35 cellular contexts compared by ENCODE assay signal in genomic region chr1:178518894-178519293, GRCh38. TPM values are rescaled to one million over a fixed set of nuclear protein-coding genes. Genes with fewer than 3 reads are reported as not detected.
DNase-seq lines count a peak whose midpoint lies in the region; TF ChIP-seq lines count a peak whose summit lies in the region.
"Had no signal": no experiment of that assay in that cellular context is flagged by ENCODE, and none has a peak within 500 bp of the region (broad histone marks: within the 10 kb centered on the region; RNA-seq: fewer than 3 reads in every experiment).

No MANE protein-coding gene starts in this region.

- H3K9me3 Mint-ChIP-seq in neural progenitor cell = no peaks in the 10 kb centered on the region
- H3K9me3 Mint-ChIP-seq: activated CD4-positive, alpha-beta memory T cell treated with anti-CD3 and anti-CD28 coated beads, Interleukin-2, amount 10 ng/mL, durations not matched to agents 7 days and 5 days; activated T-helper 1 cell treated with anti-CD3 and anti-CD28 coated beads, Interleukin-12 subunit alpha, Interleukin-12 subunit beta, Interleukin-2, Interleukin-4 antibody, amounts not matched to agents 30 ng/mL and 10 ng/mL and 1 ng/mL, durations not matched to agents 14 hours and 24 hours and 36 hours; CD4-positive, CD25-positive, alpha-beta regulatory T cell; neural crest cell had no signal

- H3K4me3 ChIP-seq in neural progenitor cell (no peak overlapping the region), mesendoderm (ENCODE audit: low read length) (no peak overlapping the region), thyroid gland (replicated peaks in 1 of 3) (no peak overlapping the region), left ventricle myocardium inferior (no peak overlapping the region)
- H3K4me3 ChIP-seq: A549, dorsolateral prefrontal cortex, gastroesophageal sphincter, skin epidermis, testis, uterus had no signal

- H3K27me3 ChIP-seq in neural progenitor cell (no peaks in the 10 kb centered on the region), mesendoderm (ENCODE audit: insufficient read depth, low read length, poor library complexity) (no peaks in the 10 kb centered on the region), thyroid gland (no peaks in the 10 kb centered on the region), left ventricle myocardium inferior (ENCODE audit: low read depth) (no peaks in the 10 kb centered on the region)
- H3K27me3 ChIP-seq: dorsolateral prefrontal cortex, gastroesophageal sphincter, testis, uterus had no signal

- no CpG with 5 or more reads among the region's 4 CpGs for WGBS in mesendoderm (ENCODE audit: extremely low coverage, insufficient coverage, low lambda C conversion rate)
- WGBS in thyroid gland, 2 donors = 51% methylated on average over 4 of the region's 4 CpGs

- H2AK5ac ChIP-seq in mesendoderm (ENCODE audit: low read length) = no peak overlapping the region

- H3K27me3 Mint-ChIP-seq in neural progenitor cell (ENCODE audit: insufficient read depth, low read depth) = no peaks in the 10 kb centered on the region

- H3K9ac ChIP-seq in neural progenitor cell = no peak overlapping the region
- no peak overlapping the region for H3K9ac ChIP-seq in mesendoderm (ENCODE audit: low read length)
- H3K9ac ChIP-seq: parathyroid adenoma had no signal

- H3K4me1 ChIP-seq in neural progenitor cell = no peaks in the 10 kb centered on the region
- H3K4me1 ChIP-seq in mesendoderm (ENCODE audit: control insufficient read depth, low read depth, low read length) = no peaks in the 10 kb centered on the region
- H3K4me1 ChIP-seq in thyroid gland = no peaks in the 10 kb centered on the region
- H3K4me1 ChIP-seq in left ventricle myocardium inferior = peaks cover 3% of the 10 kb centered on the region
- H3K4me1 ChIP-seq: A549, gastroesophageal sphincter, parathyroid adenoma, testis, uterus had no signal

- no peak overlapping the region for H2BK15ac ChIP-seq in mesendoderm (replicated peaks; ENCODE audit: low read depth)

- no peak overlapping the region for H3K27ac ChIP-seq in neural progenitor cell
- no peak overlapping the region for H3K27ac ChIP-seq in mesendoderm (ENCODE audit: low read depth, low read length)
- no peak overlapping the region for H3K27ac ChIP-seq in thyroid gland
- H3K27ac ChIP-seq in left ventricle myocardium inferior (replicated peaks) = no peak overlapping the region
- H3K27ac ChIP-seq: A549, dorsolateral prefrontal cortex, gastroesophageal sphincter, parathyroid adenoma, skin epidermis, testis, uterus had no signal

- no peak overlapping the region for H2BK5ac ChIP-seq in mesendoderm (ENCODE audit: low read length)

- TF ChIP-seq CTCF in neural progenitor cell (IDR thresholded peaks at IDR 0.05) = no peak
- TF ChIP-seq CTCF in thyroid gland (IDR thresholded peaks at IDR 0.05) = no peak
- TF ChIP-seq CTCF in left ventricle myocardium inferior (IDR thresholded peaks at IDR 0.05; ENCODE audit: borderline replicate concordance) = no peak

- H3K36me3 ChIP-seq in neural progenitor cell = no peaks in the 10 kb centered on the region
- no peaks in the 10 kb centered on the region for H3K36me3 ChIP-seq in mesendoderm (ENCODE audit: control insufficient read depth, insufficient read depth, low read length)
- no peaks in the 10 kb centered on the region for H3K36me3 ChIP-seq in thyroid gland
- no peaks in the 10 kb centered on the region for H3K36me3 ChIP-seq in left ventricle myocardium inferior
- H3K36me3 ChIP-seq: gastroesophageal sphincter, uterus had no signal

- H4K5ac ChIP-seq in mesendoderm (ENCODE audit: low read length) = no peak overlapping the region

- peaks cover 4% of the 10 kb centered on the region for H3K4me1 Mint-ChIP-seq in neural progenitor cell
- H3K4me1 Mint-ChIP-seq: activated CD4-positive, alpha-beta memory T cell treated with anti-CD3 and anti-CD28 coated beads, Interleukin-2, amount 10 ng/mL, durations not matched to agents 7 days and 5 days; CD4-positive, CD25-positive, alpha-beta regulatory T cell; neural crest cell had no signal

- H3K9me3 ChIP-seq in neural progenitor cell (ENCODE audit: low read depth) (no peaks in the 10 kb centered on the region), thyroid gland (no peaks in the 10 kb centered on the region), left ventricle myocardium inferior (replicated peaks) (no peaks in the 10 kb centered on the region)
- H3K9me3 ChIP-seq: A549, gastroesophageal sphincter, testis, uterus had no signal

- H3F3A ChIP-seq in neural progenitor cell (ENCODE audit: low read depth) = no peaks in the 10 kb centered on the region

- peak; percentile 41 for DNase-seq in NCI-H748 (lab: John Stamatoyannopoulos, UW; ENCODE audit: unreplicated experiment)
- no peak for DNase-seq in NCI-H748 treated with DMSO at 0.1 percent for 48 hours (lab: John Stamatoyannopoulos, UW)
- DNase-seq in NCI-H1436 treated with DMSO at 0.1 percent for 48 hours (lab: John Stamatoyannopoulos, UW) = peak; percentile 63
- peak; percentile 31 for DNase-seq in NCI-H345 treated with DMSO at 0.1 percent for 48 hours (lab: John Stamatoyannopoulos, UW; ENCODE audit: unreplicated experiment)
- no peak for DNase-seq in neural progenitor cell (ENCODE audit: low spot score)
- no peak for DNase-seq in mesendoderm
- DNase-seq in thyroid gland = no peak
- DNase-seq in left ventricle myocardium inferior = no peak
- DNase-seq: activated CD4-positive, alpha-beta memory T cell treated with anti-CD3 and anti-CD28 coated beads, Interleukin-2, amount 10 ng/mL, durations not matched to agents 7 days and 5 days; activated CD4-positive, alpha-beta T cell treated with anti-CD3 and anti-CD28 coated beads for 1 hour; activated CD8-positive, alpha-beta memory T cell treated with anti-CD3 and anti-CD28 coated beads, Interleukin-2, amount 50 U/mL, for 4 hours; activated naive CD4-positive, alpha-beta T cell treated with anti-CD3 and anti-CD28 coated beads, Interleukin-2, amount 50 U/mL, for 16 hours; AML-193; CD4-positive, CD25-positive, alpha-beta regulatory T cell; dorsolateral prefrontal cortex; H7; kidney glomerular epithelial cell; NCI-H1048; NCI-H2081 treated with DMSO at 0.1 percent for 48 hours; NCI-H524; retina; Right ventricle myocardium superior; stimulated activated naive CD8-positive, alpha-beta T cell treated with anti-CD3 and anti-CD28 coated beads, Interleukin-15, Interleukin-2, amounts not matched to agents 100 U/mL and 50 U/mL, for 24 hours; T-helper 2 cell; testis; uterus had no signal

- H2BK120ac ChIP-seq in mesendoderm (ENCODE audit: low read depth, low read length) = no peak overlapping the region

- no peaks in the 10 kb centered on the region for H3K79me1 ChIP-seq in mesendoderm (ENCODE audit: low read length)

- intact Hi-C loops in thyroid gland (cut with DNase I) (no loop called here), left ventricle myocardium inferior (cut with micrococcal nuclease) (no loop called here)

- no peak overlapping the region for H3K27ac Mint-ChIP-seq in neural progenitor cell
- H3K27ac Mint-ChIP-seq: activated CD4-positive, alpha-beta memory T cell treated with anti-CD3 and anti-CD28 coated beads, Interleukin-2, amount 10 ng/mL, durations not matched to agents 7 days and 5 days; activated T-helper 1 cell treated with anti-CD3 and anti-CD28 coated beads, Interleukin-12 subunit alpha, Interleukin-12 subunit beta, Interleukin-2, Interleukin-4 antibody, amounts not matched to agents 30 ng/mL and 10 ng/mL and 1 ng/mL, durations not matched to agents 14 hours and 24 hours and 36 hours; brain; CD4-positive, CD25-positive, alpha-beta regulatory T cell had no signal

- H4K20me1 ChIP-seq in neural progenitor cell (ENCODE audit: low read depth) = no peaks in the 10 kb centered on the region

- no peak overlapping the region for H3K23ac ChIP-seq in mesendoderm (ENCODE audit: low read length)

- H3K18ac ChIP-seq in mesendoderm (ENCODE audit: low read length) = no peak overlapping the region

- H3K4ac ChIP-seq in mesendoderm (ENCODE audit: low read depth, low read length) = no peak overlapping the region

- no peak overlapping the region for H4K8ac ChIP-seq in mesendoderm (ENCODE audit: low read depth, low read length)

- no peak overlapping the region for H3K56ac ChIP-seq in mesendoderm (ENCODE audit: low read length)

- no peaks in the 10 kb centered on the region for H3K36me3 Mint-ChIP-seq in neural progenitor cell
- H3K36me3 Mint-ChIP-seq: brain; CD4-positive, CD25-positive, alpha-beta regulatory T cell had no signal

- H2AFZ ChIP-seq in neural progenitor cell (replicated peaks) = peak overlapping the region; percentile 44
- H2AFZ ChIP-seq: parathyroid adenoma had no signal

- H3K79me2 ChIP-seq in neural progenitor cell (ENCODE audit: low read depth) = no peaks in the 10 kb centered on the region
- H3K79me2 ChIP-seq in mesendoderm (ENCODE audit: control insufficient read depth, insufficient read depth, low read length) = no peaks in the 10 kb centered on the region
- H3K79me2 ChIP-seq: parathyroid adenoma had no signal

- no peak for TF ChIP-seq POLR2A in thyroid gland (IDR thresholded peaks at IDR 0.05)

- H3K4me3 Mint-ChIP-seq in neural progenitor cell = no peak overlapping the region
- H3K4me3 Mint-ChIP-seq: activated CD4-positive, alpha-beta memory T cell treated with anti-CD3 and anti-CD28 coated beads, Interleukin-2, amount 10 ng/mL, durations not matched to agents 7 days and 5 days; activated T-helper 1 cell treated with anti-CD3 and anti-CD28 coated beads, Interleukin-12 subunit alpha, Interleukin-12 subunit beta, Interleukin-2, Interleukin-4 antibody, amounts not matched to agents 30 ng/mL and 10 ng/mL and 1 ng/mL, durations not matched to agents 14 hours and 24 hours and 36 hours; brain; neural crest cell had no signal

- H3K4me2 ChIP-seq in neural progenitor cell (no peak overlapping the region), mesendoderm (ENCODE audit: low read length) (no peak overlapping the region)
- H3K4me2 ChIP-seq: A549 had no signal

RNA-seq across cellular contexts. Expression of gene TEX35, which starts 6.0 kb away (rescaled TPM):
- total RNA-seq in neural progenitor cell (ENCODE audit: low replicate concordance) (not detected in 2 replicates), thyroid gland (not detected), left ventricle myocardium inferior (not detected)
- not detected for polyA plus RNA-seq in mesendoderm (2013, experiment 1 of 2)
- not detected for polyA plus RNA-seq in mesendoderm (2013, experiment 2 of 2)
- total RNA-seq: activated CD4-positive, alpha-beta memory T cell treated with anti-CD3 and anti-CD28 coated beads, Interleukin-2, amount 10 ng/mL, durations not matched to agents 7 days and 5 days; activated T-helper 1 cell treated with anti-CD3 and anti-CD28 coated beads, Interleukin-12 subunit alpha, Interleukin-12 subunit beta, Interleukin-2, Interleukin-4 antibody, amounts not matched to agents 30 ng/mL and 10 ng/mL and 1 ng/mL, durations not matched to agents 14 hours and 24 hours and 36 hours; CD4-positive, CD25-positive, alpha-beta regulatory T cell; chondrocyte; fibroblast of lung; gastroesophageal sphincter; H7; neural crest cell; uterus had no signal
- polyA plus RNA-seq: A549; CD4-positive, CD25-positive, alpha-beta regulatory T cell had no signal

RNA-seq across cellular contexts. Expression of gene CLEC20A, which starts 22.1 kb away (rescaled TPM):
- total RNA-seq in neural progenitor cell (ENCODE audit: low replicate concordance) (not detected in 2 replicates), thyroid gland (not detected), left ventricle myocardium inferior (not detected)
- polyA plus RNA-seq in mesendoderm (2013, experiment 1 of 2) = 0.08 TPM
- 0.04 TPM for polyA plus RNA-seq in mesendoderm (2013, experiment 2 of 2)
- total RNA-seq: activated CD4-positive, alpha-beta memory T cell treated with anti-CD3 and anti-CD28 coated beads, Interleukin-2, amount 10 ng/mL, durations not matched to agents 7 days and 5 days; activated T-helper 1 cell treated with anti-CD3 and anti-CD28 coated beads, Interleukin-12 subunit alpha, Interleukin-12 subunit beta, Interleukin-2, Interleukin-4 antibody, amounts not matched to agents 30 ng/mL and 10 ng/mL and 1 ng/mL, durations not matched to agents 14 hours and 24 hours and 36 hours; CD4-positive, CD25-positive, alpha-beta regulatory T cell; chondrocyte; fibroblast of lung; gastroesophageal sphincter; H7; neural crest cell; Right ventricle myocardium superior; uterus had no signal
- polyA plus RNA-seq: A549, fibroblast of lung had no signal

Comparison
In these comparisons a context has a peak if more than half of its experiments do, and no peak if none do; other contexts are left out.
1. DNase-seq: peak in NCI-H748 (single experiment), NCI-H1436 treated with DMSO at 0.1 percent for 48 hours (single experiment) and NCI-H345 treated with DMSO at 0.1 percent for 48 hours (single experiment); none in NCI-H748 treated with DMSO at 0.1 percent for 48 hours (single experiment), neural progenitor cell (single experiment), mesendoderm (single experiment), thyroid gland (0 of 2) and left ventricle myocardium inferior (single experiment).